Comparison of ENCODE assay signal across 8 cellular contexts in genomic region chr15:40470423-40471104, GRCh38. TPM values are rescaled to one million over a fixed set of nuclear protein-coding genes. Genes with fewer than 3 reads are reported as not detected.
DNase-seq lines count a peak whose midpoint lies in the region; ATAC-seq lines count a peak whose summit lies in the region.

Gene CHST14, plus strand, starts transcription at chr15:40470984. Its CDS starts 230 bp downstream, at chr15:40471214.

- H3K4ac ChIP-seq in mesendoderm (ENCODE audit: low read depth, low read length) = peak within 1 kb of the TSS; percentile 77

- no peak within 1 kb of the TSS for H2BK120ac ChIP-seq in mesendoderm (ENCODE audit: low read depth, low read length)

- H2AK5ac ChIP-seq in mesendoderm (ENCODE audit: low read length) = peak within 1 kb of the TSS; percentile 13

- peak within 1 kb of the TSS; percentile 80 for H3K27ac Mint-ChIP-seq in activated CD8-positive, alpha-beta memory T cell treated with anti-CD3 and anti-CD28 coated beads, Interleukin-2, amount 10 ng/mL, durations not matched to agents 7 days and 5 days
- peak within 1 kb of the TSS; percentile 92 for H3K27ac Mint-ChIP-seq in stimulated activated effector memory CD8-positive, alpha-beta T cell treated with anti-CD3 and anti-CD28 coated beads, Interleukin-12 subunit alpha, Interleukin-12 subunit beta, amount 100 ng/mL, for 72 hours

- H3K79me1 ChIP-seq in mesendoderm (ENCODE audit: low read length) = peaks cover 2% of the 10 kb centered on the region

- no peaks in the 10 kb centered on the region for H3K27me3 Mint-ChIP-seq in activated CD8-positive, alpha-beta memory T cell treated with anti-CD3 and anti-CD28 coated beads, Interleukin-2, amount 10 ng/mL, durations not matched to agents 7 days and 5 days

- no peaks in the 10 kb centered on the region for H3K27me3 ChIP-seq in mesendoderm (ENCODE audit: insufficient read depth, low read length, poor library complexity)

- no peaks in the 10 kb centered on the region for H3K9me3 Mint-ChIP-seq in activated CD8-positive, alpha-beta memory T cell treated with anti-CD3 and anti-CD28 coated beads, Interleukin-2, amount 10 ng/mL, durations not matched to agents 7 days and 5 days (ENCODE audit: low read depth)
- no peaks in the 10 kb centered on the region for H3K9me3 Mint-ChIP-seq in stimulated activated effector memory CD8-positive, alpha-beta T cell treated with anti-CD3 and anti-CD28 coated beads, Interleukin-12 subunit alpha, Interleukin-12 subunit beta, amount 100 ng/mL, for 72 hours

- ATAC-seq in HG02759 (IDR thresholded peaks at IDR 0.05; ENCODE audit: unreplicated experiment) = peak; percentile 81
- peak; percentile 87 for ATAC-seq in activated CD8-positive, alpha-beta memory T cell treated with anti-CD3 and anti-CD28 coated beads, Interleukin-2, amount 10 ng/mL, durations not matched to agents 7 days and 5 days
- ATAC-seq in stimulated activated effector memory CD8-positive, alpha-beta T cell treated with anti-CD3 and anti-CD28 coated beads, Interleukin-12 subunit alpha, Interleukin-12 subunit beta, amount 100 ng/mL, for 72 hours = peak; percentile 79

- H3K18ac ChIP-seq in mesendoderm (ENCODE audit: low read length) = peak within 1 kb of the TSS; percentile 85

- in situ Hi-C loops in endometrial microvascular endothelial cells (cut with HindIII; ENCODE audit: inconsistent ontology term, low pct_unique_long_range_greater_than_20kb, low sequenced_read_pairs) = no loop called here

- no CpG with 5 or more reads among the region's 52 CpGs for WGBS in mesendoderm (ENCODE audit: extremely low coverage, insufficient coverage, low lambda C conversion rate)

- H3K4me2 ChIP-seq in mesendoderm (ENCODE audit: low read length) = peak within 1 kb of the TSS; percentile 84

- H3K4me3 ChIP-seq in mesendoderm (ENCODE audit: low read length) = peak within 1 kb of the TSS; percentile 56

- H4K8ac ChIP-seq in mesendoderm (ENCODE audit: low read depth, low read length) = no peak within 1 kb of the TSS

- peaks cover 1% of the 10 kb centered on the region for H3K36me3 ChIP-seq in mesendoderm (ENCODE audit: control insufficient read depth, insufficient read depth, low read length)

- DNase-seq in NCI-H2081 (lab: John Stamatoyannopoulos, UW) (peak; percentile 31 to 54), NCI-H2081 treated with DMSO at 0.1 percent for 48 hours (lab: John Stamatoyannopoulos, UW) (no peak), NCI-H69 (lab: John Stamatoyannopoulos, UW) (peak; percentile 86), mesendoderm (peak; percentile 81)
- peak; percentile 59 for DNase-seq in activated CD8-positive, alpha-beta memory T cell treated with anti-CD3 and anti-CD28 coated beads, Interleukin-2, amount 10 ng/mL, durations not matched to agents 7 days and 5 days
- peak; percentile 35 to 73 for DNase-seq in stimulated activated effector memory CD8-positive, alpha-beta T cell treated with anti-CD3 and anti-CD28 coated beads, Interleukin-12 subunit alpha, Interleukin-12 subunit beta, amount 100 ng/mL, for 72 hours (ENCODE audit: low spot score in 2 of 2)

- H3K79me2 ChIP-seq in mesendoderm (ENCODE audit: control insufficient read depth, insufficient read depth, low read length) = no peaks in the 10 kb centered on the region

- peak within 1 kb of the TSS; percentile 84 for H3K4me3 Mint-ChIP-seq in activated CD8-positive, alpha-beta memory T cell treated with anti-CD3 and anti-CD28 coated beads, Interleukin-2, amount 10 ng/mL, durations not matched to agents 7 days and 5 days
- peak within 1 kb of the TSS; percentile 83 for H3K4me3 Mint-ChIP-seq in stimulated activated effector memory CD8-positive, alpha-beta T cell treated with anti-CD3 and anti-CD28 coated beads, Interleukin-12 subunit alpha, Interleukin-12 subunit beta, amount 100 ng/mL, for 72 hours

- peaks cover 21% of the 10 kb centered on the region for H3K4me1 Mint-ChIP-seq in activated CD8-positive, alpha-beta memory T cell treated with anti-CD3 and anti-CD28 coated beads, Interleukin-2, amount 10 ng/mL, durations not matched to agents 7 days and 5 days
- H3K4me1 Mint-ChIP-seq in stimulated activated effector memory CD8-positive, alpha-beta T cell treated with anti-CD3 and anti-CD28 coated beads, Interleukin-12 subunit alpha, Interleukin-12 subunit beta, amount 100 ng/mL, for 72 hours = peaks cover 15% of the 10 kb centered on the region

- H4K5ac ChIP-seq in mesendoderm (ENCODE audit: low read length) = no peak within 1 kb of the TSS

- H3K56ac ChIP-seq in mesendoderm (ENCODE audit: low read length) = peak within 1 kb of the TSS; percentile 95

- CTCF ChIA-PET in activated CD8-positive, alpha-beta memory T cell treated with anti-CD3 and anti-CD28 coated beads, Interleukin-2, amount 10 ng/mL, durations not matched to agents 7 days and 5 days (lab: Charles Lee) = interaction anchor here (1.0 to 1.9 kb wide), 4 partner anchors 11 to 49 kb away, joined by 3 to 5 read pairs (median 4); no protein-coding TSS in a partner anchor

- peaks cover 4% of the 10 kb centered on the region for H3K4me1 ChIP-seq in mesendoderm (ENCODE audit: control insufficient read depth, low read depth, low read length)

- H2BK15ac ChIP-seq in mesendoderm (replicated peaks; ENCODE audit: low read depth) = no peak within 1 kb of the TSS

- peak within 1 kb of the TSS; percentile 75 for H3K27ac ChIP-seq in mesendoderm (ENCODE audit: low read depth, low read length)

- H3K9ac ChIP-seq in mesendoderm (ENCODE audit: low read length) = peak within 1 kb of the TSS; percentile 90

- peaks cover 4% of the 10 kb centered on the region for H3K36me3 Mint-ChIP-seq in activated CD8-positive, alpha-beta memory T cell treated with anti-CD3 and anti-CD28 coated beads, Interleukin-2, amount 10 ng/mL, durations not matched to agents 7 days and 5 days
- peaks cover 6% of the 10 kb centered on the region for H3K36me3 Mint-ChIP-seq in stimulated activated effector memory CD8-positive, alpha-beta T cell treated with anti-CD3 and anti-CD28 coated beads, Interleukin-12 subunit alpha, Interleukin-12 subunit beta, amount 100 ng/mL, for 72 hours

- H2BK5ac ChIP-seq in mesendoderm (ENCODE audit: low read length) = peak within 1 kb of the TSS; percentile 42

- H3K23ac ChIP-seq in mesendoderm (ENCODE audit: low read length) = peak within 1 kb of the TSS; percentile 99

RNA-seq across cellular contexts. Expression of gene CHST14, which starts in this region (rescaled TPM):
- total RNA-seq in activated CD8-positive, alpha-beta memory T cell treated with anti-CD3 and anti-CD28 coated beads, Interleukin-2, amount 10 ng/mL, durations not matched to agents 7 days and 5 days = 10 to 100 TPM; 12.3 to 12.6 TPM
- 30.3 TPM for total RNA-seq in endometrial microvascular endothelial cells (ENCODE audit: inconsistent ontology term)
- polyA plus RNA-seq in mesendoderm (2013, experiment 1 of 2) = 12.4 TPM
- polyA plus RNA-seq in mesendoderm (2013, experiment 2 of 2) = 12.4 TPM
